ENCODE assay signal across 12 cellular contexts in genomic region chr1:241934181-241934815, GRCh38. TPM values are rescaled to one million over a fixed set of nuclear protein-coding genes. Genes with fewer than 3 reads are reported as not detected.
DNase-seq lines count a peak whose midpoint lies in the region; ATAC-seq, FAIRE-seq and TF ChIP-seq lines count a peak whose summit lies in the region.
"Had no signal": no experiment of that assay in that cellular context is flagged by ENCODE, and none has a peak within 500 bp of the region (broad histone marks: within the 10 kb centered on the region; RNA-seq: fewer than 3 reads in every experiment).

No MANE protein-coding gene starts in this region.

- no peak overlapping the region for H3K23ac ChIP-seq in H1 (ENCODE audit: insufficient read length)

- no peak overlapping the region for H4K91ac ChIP-seq in H1 (replicated peaks; ENCODE audit: insufficient read length, low read length)

- CTCF ChIA-PET in BJ (lab: Yijun Ruan, JAX) = no interaction called here
- CTCF ChIA-PET in H1 (lab: Charles Lee; ENCODE audit: partially characterized antibody) = interaction anchor here (0.5 to 3.2 kb wide), 5 partner anchors 12 to 85 kb away, joined by 3 to 15 read pairs (median 11); partner anchors contain the start of gene MAP1LC3C

- no peak overlapping the region for H2AK5ac ChIP-seq in H1 (ENCODE audit: low read depth, low read length)

- no peak overlapping the region for H4K8ac ChIP-seq in H1 (ENCODE audit: extremely low read depth, insufficient read depth, low read length)

- TF ChIP-seq EP300 in H1 (IDR thresholded peaks at IDR 0.05; ENCODE audit: borderline replicate concordance in 1 of 2, low read depth in 2 of 2, low read length in 2 of 2) = no peak

- no peak overlapping the region; the same call in 1 of the 2 replicates for H2BK12ac ChIP-seq in H1 (ENCODE audit: low read depth, low read length)

- H3K23me2 ChIP-seq in H1 (ENCODE audit: low read depth, low read length) = no peaks in the 10 kb centered on the region

- no peak for TF ChIP-seq POLR2A in H1 (IDR thresholded peaks at IDR 0.05; ENCODE audit: control extremely low read depth in 1 of 2, low read depth in 2 of 2, low read length in 2 of 2)

- no peak overlapping the region for H3K14ac ChIP-seq in H1 (ENCODE audit: insufficient read length)

- POLR2A ChIA-PET in BJ (lab: Charles Lee) = interaction anchor here (0.6 kb wide), 1 partner anchor 12 kb away, joined by 3 read pairs; no protein-coding TSS in a partner anchor
- POLR2A ChIA-PET in H1 (lab: Charles Lee; ENCODE audit: partially characterized antibody) = interaction anchor here (1.3 to 2.1 kb wide), 2 partner anchors 16 to 40 kb away, joined by 3 to 5 read pairs; no protein-coding TSS in a partner anchor

- H4K20me1 ChIP-seq in H1 (replicated peaks in 1 of 2; ENCODE audit: control insufficient read depth in 1 of 2, insufficient read depth in 2 of 2, low read length in 2 of 2) = no peaks in the 10 kb centered on the region

- TF ChIP-seq CTCF in BJ (IDR thresholded peaks at IDR 0.05; ENCODE audit: insufficient read depth, low read depth, low read length) (no peak), H1 (IDR thresholded peaks at IDR 0.05; ENCODE audit: control extremely low read depth in 1 of 3, insufficient read depth in 1 of 3, low read depth in 1 of 3, low read length in 3 of 3) (no peak)

- H3K36me3 ChIP-seq in BJ (ENCODE audit: control insufficient read depth, insufficient read depth, low read length) = no peaks in the 10 kb centered on the region
- no peaks in the 10 kb centered on the region for H3K36me3 ChIP-seq in H1 (ENCODE audit: control insufficient read depth in 2 of 4, insufficient read depth in 4 of 4, low read length in 3 of 4)
- H3K36me3 ChIP-seq: uterus had no signal

- no peak overlapping the region for H3K4me2 ChIP-seq in H1 (ENCODE audit: insufficient read depth in 1 of 2, low read depth in 2 of 2, low read length in 2 of 2)

- H2BK5ac ChIP-seq in H1 (ENCODE audit: low read depth, low read length) = no peak overlapping the region

- no peak for FAIRE-seq in H1 (lab: Jason Lieb, UNC)

- WGBS in H1 (ENCODE audit: extremely low coverage in 1 of 2, insufficient coverage in 1 of 2, insufficient read length in 1 of 2, insufficient replicate concordance in 2 of 2, low coverage in 1 of 2, low lambda C conversion rate in 2 of 2, missing lambda C conversion rate in 1 of 2), 2 experiments = 79% methylated on average over 13 of the region's 13 CpGs; no CpG with 5 or more reads in 1 of the 2 experiments

- ATAC-seq in GM18520 (IDR thresholded peaks at IDR 0.05; ENCODE audit: unreplicated experiment) (no peak), HG03521 (IDR thresholded peaks at IDR 0.05; ENCODE audit: unreplicated experiment) (no peak)

- H3K4ac ChIP-seq in H1 (replicated peaks; ENCODE audit: insufficient read length, low read depth, low read length) = no peak overlapping the region

- H2BK20ac ChIP-seq in H1 (ENCODE audit: low read length) = no peak overlapping the region

- H3K9ac ChIP-seq in H1 (replicated peaks in 1 of 4; ENCODE audit: extremely low read depth in 1 of 4, low read depth in 3 of 4, low read length in 3 of 4) = no peak overlapping the region; a peak in 1 of 7 replicates

- no peak overlapping the region for H3K27ac ChIP-seq in H1 (ENCODE audit: low read depth, low read length)
- H3K27ac ChIP-seq: uterus had no signal

- H3K79me1 ChIP-seq in H1 (ENCODE audit: low read depth, low read length) = no peaks in the 10 kb centered on the region

- DNase-seq in BJ (ENCODE audit: low read depth) (peak; percentile 23), NCI-H146 treated with DMSO at 0.1 percent for 48 hours (lab: John Stamatoyannopoulos, UW; ENCODE audit: unreplicated experiment) (peak; percentile 37), H1 (ENCODE audit: low read depth in 1 of 2, low spot score in 2 of 2) (peak; percentile 13 to 57), myocyte (ENCODE audit: low read depth) (peak; percentile 34), HPDE6-E6E7 (ENCODE audit: extremely low spot score) (no peak), NCI-H345 treated with DMSO at 0.1 percent for 48 hours (lab: John Stamatoyannopoulos, UW; ENCODE audit: unreplicated experiment) (no peak)
- DNase-seq: Caco-2, kidney glomerular epithelial cell, NCI-H2029 had no signal

- no peak overlapping the region for H3K18ac ChIP-seq in H1 (ENCODE audit: extremely low read depth, low read length)

- H3K56ac ChIP-seq in H1 (replicated peaks; ENCODE audit: insufficient read length, low read depth, low read length) = no peak overlapping the region

- H3K9me3 ChIP-seq in H1 (ENCODE audit: insufficient read depth in 2 of 2, low read depth in 1 of 2, low read length in 1 of 2) = peaks cover 0 to 3% of the 10 kb centered on the region in 2 experiments; a peak in 1 of 4 replicates
- H3K9me3 ChIP-seq: Caco-2, uterus had no signal

- TF ChIP-seq RAD21 in H1 (IDR thresholded peaks at IDR 0.05 in 1 of 2, conservative IDR thresholded peaks at IDR 0.05 in 1 of 2; ENCODE audit: low read depth in 2 of 2, low read length in 2 of 2) = no peak

- 0 out of 2 replicates have a peak overlapping the region, but pooled peaks have one; percentile 10 for H2AFZ ChIP-seq in H1 (ENCODE audit: low read length)

- no peak overlapping the region for H4K5ac ChIP-seq in H1 (ENCODE audit: insufficient read length, low read depth, low read length)

- H3K27me3 ChIP-seq in BJ (ENCODE audit: control insufficient read depth, insufficient read depth, low read length) (no peaks in the 10 kb centered on the region), H1 (replicated peaks in 1 of 4; ENCODE audit: control insufficient read depth in 3 of 4, extremely low read depth in 1 of 4, insufficient read depth in 3 of 4, low read length in 3 of 4) (no peaks in the 10 kb centered on the region)
- H3K27me3 ChIP-seq: uterus had no signal

- H3K4me3 ChIP-seq in BJ (ENCODE audit: low read depth, low read length) (no peak overlapping the region; the same call in 1 of the 2 replicates), H1 (ENCODE audit: extremely low read depth in 1 of 4, insufficient read depth in 2 of 4, low read depth in 3 of 4, low read length in 4 of 4) (no peak overlapping the region)
- H3K4me3 ChIP-seq: uterus had no signal

- H3K79me2 ChIP-seq in H1 (ENCODE audit: control insufficient read depth in 1 of 2, insufficient read depth in 2 of 2, low read length in 2 of 2) = no peaks in the 10 kb centered on the region

- no peak overlapping the region for H2BK15ac ChIP-seq in H1 (ENCODE audit: low read length)

- no peak overlapping the region for H2BK120ac ChIP-seq in H1 (replicated peaks; ENCODE audit: low read depth, low read length)

- peaks cover 0 to 4% (median under 1%) of the 10 kb centered on the region in 4 experiments; a peak in 2 of 7 replicates for H3K4me1 ChIP-seq in H1 (replicated peaks in 1 of 4; ENCODE audit: control insufficient read depth in 3 of 4, insufficient read depth in 4 of 4, low read length in 3 of 4)
- H3K4me1 ChIP-seq: Caco-2, uterus had no signal

TF ChIP-seq in H1, 55 proteins besides CTCF, POLR2A, EP300 and RAD21 (continues in another document):
- TF ChIP-seq EGR1 (IDR thresholded peaks at IDR 0.05; ENCODE audit: borderline replicate concordance, low read depth, low read length) (no peak), NANOG (IDR thresholded peaks at IDR 0.05; ENCODE audit: insufficient read depth, low read depth, low read length, poor library complexity, severe bottlenecking) (no peak), CEBPB (IDR thresholded peaks at IDR 0.05; ENCODE audit: low read depth, low read length) (no peak), HDAC2 (IDR thresholded peaks at IDR 0.05; ENCODE audit: borderline replicate concordance in 1 of 2, low read depth in 2 of 2, low read length in 2 of 2) (no peak), BCL11A (IDR thresholded peaks at IDR 0.05; ENCODE audit: low read depth in 2 of 2, low read length in 2 of 2) (no peak), KDM5A (IDR thresholded peaks at IDR 0.05; ENCODE audit: low read length) (no peak), SP2 (IDR thresholded peaks at IDR 0.05; ENCODE audit: low read length) (no peak), USF2 (IDR thresholded peaks at IDR 0.05; ENCODE audit: low read length) (no peak), TCF12 (IDR thresholded peaks at IDR 0.05; ENCODE audit: low read depth, low read length) (no peak), YY1 (IDR thresholded peaks at IDR 0.05; ENCODE audit: low read depth, low read length) (no peak), ATF2 (IDR thresholded peaks at IDR 0.05; ENCODE audit: low read length) (peak; percentile 96), BRCA1 (IDR thresholded peaks at IDR 0.05; ENCODE audit: low read depth, low read length) (no peak), JUN (IDR thresholded peaks at IDR 0.05; ENCODE audit: low read depth, low read length) (peak; percentile 85)

RNA-seq across cellular contexts. Expression of gene BECN2, which starts 23.3 kb away (rescaled TPM):
- not detected in 2 replicates for polyA plus RNA-seq in BJ (2011; rRNA removed)
- polyA minus RNA-seq in BJ (2011; rRNA and poly(A)+ RNA removed) = not detected in 2 replicates
- not detected in 2 replicates for total RNA-seq in H1 (2021; fragmentation: NEBNext Ultra II Directional; extraction: Animal tissue kit (Norgen Biotek cat#: 25700))
- not detected in 2 replicates for polyA plus RNA-seq in H1 (2011; rRNA removed)
- polyA plus RNA-seq in H1 (2011; cell fraction: cytosol; rRNA removed) = not detected
- polyA plus RNA-seq in H1 (2011; cell fraction: nucleus; rRNA removed) = not detected
- not detected in 4 replicates for polyA plus RNA-seq in H1 (2012, experiment 1 of 2)
- polyA plus RNA-seq in H1 (2012, experiment 2 of 2) = not detected
- not detected for polyA plus RNA-seq in H1 (2013, experiment 1 of 2)
- not detected for polyA plus RNA-seq in H1 (2013, experiment 2 of 2)
- polyA minus RNA-seq in H1 (2011; rRNA and poly(A)+ RNA removed) = not detected in 2 replicates
- not detected for polyA minus RNA-seq in H1 (2011; cell fraction: cytosol; rRNA and poly(A)+ RNA removed)
- not detected for polyA minus RNA-seq in H1 (2011; cell fraction: nucleus; rRNA and poly(A)+ RNA removed)
- not detected in 2 replicates for total RNA-seq in myocyte
- not detected for polyA plus RNA-seq in myocyte (2012)
- total RNA-seq: Caco-2, uterus had no signal

Comparison
In these comparisons a context has a peak if more than half of its experiments do, and no peak if none do; other contexts are left out.
1. DNase-seq: peak in BJ (single experiment), NCI-H146 treated with DMSO at 0.1 percent for 48 hours (single experiment), H1 (2 of 2) and myocyte (single experiment); none in HPDE6-E6E7 (single experiment) and NCI-H345 treated with DMSO at 0.1 percent for 48 hours (single experiment).